ENCODE assay signal across 1 cellular context in the genomic region with DNA sequence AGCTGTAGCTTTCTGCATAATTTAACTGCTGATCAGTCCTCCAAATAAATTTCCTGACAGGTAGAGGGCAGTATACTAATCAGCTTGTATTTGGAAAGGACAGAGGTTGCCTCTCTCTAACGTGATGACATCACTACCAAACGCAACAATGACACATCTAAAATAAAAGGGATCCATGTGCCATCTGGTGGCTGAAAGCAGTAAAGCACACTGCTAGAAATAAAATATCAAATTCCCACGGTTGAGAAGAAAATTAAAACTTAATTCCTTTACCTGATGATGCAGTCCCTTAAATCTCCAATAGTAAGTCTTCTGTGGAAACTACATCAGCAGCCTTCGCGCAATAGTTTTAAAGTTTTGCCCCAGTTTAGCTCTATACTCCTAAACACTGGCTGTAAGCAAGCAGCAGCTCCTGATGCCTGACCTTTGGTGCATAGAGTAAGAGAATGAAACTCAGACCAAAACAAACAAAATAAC.
TF ChIP-seq lines count a peak whose summit lies in the region.

No MANE protein-coding gene starts in this region.

TF ChIP-seq in HepG2, 621 proteins besides CTCF, POLR2A, EP300 and RAD21 (continued from another document):
- no peak for TF ChIP-seq ZSCAN30 (CRISPR knock-in tag; IDR thresholded peaks at IDR 0.05)
- TF ChIP-seq, protein P1, sequence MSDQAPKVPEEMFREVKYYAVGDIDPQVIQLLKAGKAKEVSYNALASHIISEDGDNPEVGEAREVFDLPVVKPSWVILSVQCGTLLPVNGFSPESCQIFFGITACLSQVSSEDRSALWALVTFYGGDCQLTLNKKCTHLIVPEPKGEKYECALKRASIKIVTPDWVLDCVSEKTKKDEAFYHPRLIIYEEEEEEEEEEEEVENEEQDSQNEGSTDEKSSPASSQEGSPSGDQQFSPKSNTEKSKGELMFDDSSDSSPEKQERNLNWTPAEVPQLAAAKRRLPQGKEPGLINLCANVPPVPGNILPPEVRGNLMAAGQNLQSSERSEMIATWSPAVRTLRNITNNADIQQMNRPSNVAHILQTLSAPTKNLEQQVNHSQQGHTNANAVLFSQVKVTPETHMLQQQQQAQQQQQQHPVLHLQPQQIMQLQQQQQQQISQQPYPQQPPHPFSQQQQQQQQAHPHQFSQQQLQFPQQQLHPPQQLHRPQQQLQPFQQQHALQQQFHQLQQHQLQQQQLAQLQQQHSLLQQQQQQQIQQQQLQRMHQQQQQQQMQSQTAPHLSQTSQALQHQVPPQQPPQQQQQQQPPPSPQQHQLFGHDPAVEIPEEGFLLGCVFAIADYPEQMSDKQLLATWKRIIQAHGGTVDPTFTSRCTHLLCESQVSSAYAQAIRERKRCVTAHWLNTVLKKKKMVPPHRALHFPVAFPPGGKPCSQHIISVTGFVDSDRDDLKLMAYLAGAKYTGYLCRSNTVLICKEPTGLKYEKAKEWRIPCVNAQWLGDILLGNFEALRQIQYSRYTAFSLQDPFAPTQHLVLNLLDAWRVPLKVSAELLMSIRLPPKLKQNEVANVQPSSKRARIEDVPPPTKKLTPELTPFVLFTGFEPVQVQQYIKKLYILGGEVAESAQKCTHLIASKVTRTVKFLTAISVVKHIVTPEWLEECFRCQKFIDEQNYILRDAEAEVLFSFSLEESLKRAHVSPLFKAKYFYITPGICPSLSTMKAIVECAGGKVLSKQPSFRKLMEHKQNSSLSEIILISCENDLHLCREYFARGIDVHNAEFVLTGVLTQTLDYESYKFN (CRISPR knock-in tag; conservative IDR thresholded peaks at IDR 0.05), result no peak
- TF ChIP-seq, protein P2, sequence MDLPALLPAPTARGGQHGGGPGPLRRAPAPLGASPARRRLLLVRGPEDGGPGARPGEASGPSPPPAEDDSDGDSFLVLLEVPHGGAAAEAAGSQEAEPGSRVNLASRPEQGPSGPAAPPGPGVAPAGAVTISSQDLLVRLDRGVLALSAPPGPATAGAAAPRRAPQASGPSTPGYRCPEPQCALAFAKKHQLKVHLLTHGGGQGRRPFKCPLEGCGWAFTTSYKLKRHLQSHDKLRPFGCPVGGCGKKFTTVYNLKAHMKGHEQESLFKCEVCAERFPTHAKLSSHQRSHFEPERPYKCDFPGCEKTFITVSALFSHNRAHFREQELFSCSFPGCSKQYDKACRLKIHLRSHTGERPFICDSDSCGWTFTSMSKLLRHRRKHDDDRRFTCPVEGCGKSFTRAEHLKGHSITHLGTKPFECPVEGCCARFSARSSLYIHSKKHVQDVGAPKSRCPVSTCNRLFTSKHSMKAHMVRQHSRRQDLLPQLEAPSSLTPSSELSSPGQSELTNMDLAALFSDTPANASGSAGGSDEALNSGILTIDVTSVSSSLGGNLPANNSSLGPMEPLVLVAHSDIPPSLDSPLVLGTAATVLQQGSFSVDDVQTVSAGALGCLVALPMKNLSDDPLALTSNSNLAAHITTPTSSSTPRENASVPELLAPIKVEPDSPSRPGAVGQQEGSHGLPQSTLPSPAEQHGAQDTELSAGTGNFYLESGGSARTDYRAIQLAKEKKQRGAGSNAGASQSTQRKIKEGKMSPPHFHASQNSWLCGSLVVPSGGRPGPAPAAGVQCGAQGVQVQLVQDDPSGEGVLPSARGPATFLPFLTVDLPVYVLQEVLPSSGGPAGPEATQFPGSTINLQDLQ (CRISPR knock-in tag; IDR thresholded peaks at IDR 0.05), result no peak
- no peak for TF ChIP-seq DPF2 (CRISPR knock-in tag; IDR thresholded peaks at IDR 0.05; ENCODE audit: borderline replicate concordance, low read depth)
- TF ChIP-seq, protein P3, sequence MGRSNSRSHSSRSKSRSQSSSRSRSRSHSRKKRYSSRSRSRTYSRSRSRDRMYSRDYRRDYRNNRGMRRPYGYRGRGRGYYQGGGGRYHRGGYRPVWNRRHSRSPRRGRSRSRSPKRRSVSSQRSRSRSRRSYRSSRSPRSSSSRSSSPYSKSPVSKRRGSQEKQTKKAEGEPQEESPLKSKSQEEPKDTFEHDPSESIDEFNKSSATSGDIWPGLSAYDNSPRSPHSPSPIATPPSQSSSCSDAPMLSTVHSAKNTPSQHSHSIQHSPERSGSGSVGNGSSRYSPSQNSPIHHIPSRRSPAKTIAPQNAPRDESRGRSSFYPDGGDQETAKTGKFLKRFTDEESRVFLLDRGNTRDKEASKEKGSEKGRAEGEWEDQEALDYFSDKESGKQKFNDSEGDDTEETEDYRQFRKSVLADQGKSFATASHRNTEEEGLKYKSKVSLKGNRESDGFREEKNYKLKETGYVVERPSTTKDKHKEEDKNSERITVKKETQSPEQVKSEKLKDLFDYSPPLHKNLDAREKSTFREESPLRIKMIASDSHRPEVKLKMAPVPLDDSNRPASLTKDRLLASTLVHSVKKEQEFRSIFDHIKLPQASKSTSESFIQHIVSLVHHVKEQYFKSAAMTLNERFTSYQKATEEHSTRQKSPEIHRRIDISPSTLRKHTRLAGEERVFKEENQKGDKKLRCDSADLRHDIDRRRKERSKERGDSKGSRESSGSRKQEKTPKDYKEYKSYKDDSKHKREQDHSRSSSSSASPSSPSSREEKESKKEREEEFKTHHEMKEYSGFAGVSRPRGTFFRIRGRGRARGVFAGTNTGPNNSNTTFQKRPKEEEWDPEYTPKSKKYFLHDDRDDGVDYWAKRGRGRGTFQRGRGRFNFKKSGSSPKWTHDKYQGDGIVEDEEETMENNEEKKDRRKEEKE (IDR thresholded peaks at IDR 0.05), result no peak
- no peak for TF ChIP-seq ZNF224 (CRISPR knock-in tag; IDR thresholded peaks at IDR 0.05)
- TF ChIP-seq THAP7 (CRISPR knock-in tag; IDR thresholded peaks at IDR 0.05), result no peak
- no peak for TF ChIP-seq ZBTB37 (CRISPR knock-in tag; IDR thresholded peaks at IDR 0.05)
- no peak for TF ChIP-seq ZNF766 (CRISPR knock-in tag; IDR thresholded peaks at IDR 0.05; ENCODE audit: borderline replicate concordance)
- TF ChIP-seq AKNA (CRISPR knock-in tag; IDR thresholded peaks at IDR 0.05; ENCODE audit: borderline replicate concordance), result no peak
- TF ChIP-seq ZNF850 (CRISPR knock-in tag; conservative IDR thresholded peaks at IDR 0.05), result no peak
- no peak for TF ChIP-seq UBTF (CRISPR knock-in tag; IDR thresholded peaks at IDR 0.05)
- TF ChIP-seq ZBTB14 (CRISPR knock-in tag; IDR thresholded peaks at IDR 0.05), result no peak
- no peak for TF ChIP-seq KDM6A (CRISPR knock-in tag; IDR thresholded peaks at IDR 0.05; ENCODE audit: low read depth)
- TF ChIP-seq SIN3B (IDR thresholded peaks at IDR 0.05; ENCODE audit: low read length), result no peak
- no peak for TF ChIP-seq ARNTL (CRISPR knock-in tag; IDR thresholded peaks at IDR 0.05)
- no peak for TF ChIP-seq ZNF768 (CRISPR knock-in tag; IDR thresholded peaks at IDR 0.05)
- TF ChIP-seq ZNF20 (CRISPR knock-in tag; IDR thresholded peaks at IDR 0.05), result no peak
- no peak for TF ChIP-seq SALL2 (CRISPR knock-in tag; IDR thresholded peaks at IDR 0.05)
- TF ChIP-seq FOXO1 (CRISPR knock-in tag; IDR thresholded peaks at IDR 0.05), result no peak
